15 cellular contexts compared by ENCODE assay signal in the genomic region with DNA sequence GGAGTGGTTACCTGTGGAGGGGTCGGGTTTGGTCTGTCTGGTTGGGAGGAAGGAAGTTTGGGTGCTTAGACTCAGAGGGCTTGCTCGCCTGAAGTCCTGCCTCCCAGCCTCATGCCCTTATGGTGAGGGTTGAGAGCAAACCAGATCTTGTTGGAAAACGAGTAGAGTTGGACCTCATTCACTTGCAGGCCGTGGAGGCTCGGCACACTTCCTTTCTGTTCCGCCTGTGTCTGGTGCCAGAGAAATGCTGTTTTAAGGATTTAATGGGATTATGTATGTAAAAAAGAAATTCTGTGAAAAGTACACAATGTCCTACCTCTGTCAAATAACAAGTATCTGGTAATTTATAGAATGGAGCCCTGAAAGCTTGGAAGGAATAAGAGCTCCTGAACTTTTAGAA. TPM values are rescaled to one million over a fixed set of nuclear protein-coding genes. Genes with fewer than 3 reads are reported as not detected.
DNase-seq lines count a peak whose midpoint lies in the region; ATAC-seq, FAIRE-seq and TF ChIP-seq lines count a peak whose summit lies in the region.
"Had no signal": no experiment of that assay in that cellular context is flagged by ENCODE, and none has a peak within 500 bp of the region (broad histone marks: within the 10 kb centered on the region; RNA-seq: fewer than 3 reads in every experiment).

No MANE protein-coding gene starts in this region.

- no peak overlapping the region for H3K14ac ChIP-seq in IMR-90 (replicated peaks; ENCODE audit: low read depth, low read length)

- H3K4me1 ChIP-seq in IMR-90 (ENCODE audit: control insufficient read depth, insufficient read depth, low read length) = no peaks in the 10 kb centered on the region
- H3K4me1 ChIP-seq in endothelial cell of umbilical vein (ENCODE audit: control insufficient read depth, extremely low read depth, insufficient read depth, low read length) = peaks cover 17% of the 10 kb centered on the region
- H3K4me1 ChIP-seq in hepatocyte (ENCODE audit: insufficient read depth) = peaks cover 58% of the 10 kb centered on the region
- peaks cover 28 to 94% (median 47%) of the 10 kb centered on the region in 4 donors for H3K4me1 ChIP-seq in stomach

- H2BK15ac ChIP-seq in IMR-90 (ENCODE audit: low read depth, low read length) = no peak overlapping the region

- peaks cover 3 to 7% of the 10 kb centered on the region in 2 experiments; a peak in 3 of 4 replicates for H3K79me1 ChIP-seq in IMR-90 (ENCODE audit: low read depth in 1 of 2, low read length in 2 of 2)

- dilution Hi-C loops in IMR-90 (cut with HindIII; ENCODE audit: low sequenced_read_pairs, unreplicated experiment) = no loop called here
- dilution Hi-C loops in endothelial cell of umbilical vein (cut with MboI; ENCODE audit: extremely low pct_ligation_motif_present, low sequenced_read_pairs) = loop anchor here (25.0 kb wide), 1 partner anchor 238 kb away; no protein-coding TSS in a partner anchor

- WGBS in IMR-90 (ENCODE audit: extremely low coverage in 2 of 2, insufficient read length in 1 of 2), 2 experiments = no CpG with 5 or more reads among the region's 6 CpGs
- WGBS in hepatocyte (ENCODE audit: low lambda C conversion rate, missing lambda C conversion rate) = 57% methylated on average over 6 of the region's 6 CpGs
- 12 to 31% (median 21%) methylated on average over 6 of the region's 6 CpGs for WGBS in stomach, 5 donors

- no peaks in the 10 kb centered on the region for H3K9me3 ChIP-seq in IMR-90 (ENCODE audit: control insufficient read depth, insufficient read depth, low read length)
- H3K9me3 ChIP-seq in endothelial cell of umbilical vein (replicated peaks; ENCODE audit: control insufficient read depth, insufficient read depth, low read length) = no peaks in the 10 kb centered on the region
- no peaks in the 10 kb centered on the region for H3K9me3 ChIP-seq in hepatocyte (ENCODE audit: low read depth)
- H3K9me3 ChIP-seq in stomach = no peaks in the 10 kb centered on the region

- peak overlapping the region; percentile 19 for H2AK9ac ChIP-seq in IMR-90 (replicated peaks; ENCODE audit: low read depth, low read length, poor library complexity)

- no peak for FAIRE-seq in endothelial cell of umbilical vein (lab: Jason Lieb, UNC)
- FAIRE-seq: GM12878, GM18507, RCC 7860 had no signal

- no peak overlapping the region for H3K23ac ChIP-seq in IMR-90 (ENCODE audit: low read depth, low read length)

- TF ChIP-seq POLR2A in IMR-90 (IDR thresholded peaks at IDR 0.05; ENCODE audit: low read depth, low read length) = no peak
- TF ChIP-seq POLR2A in endothelial cell of umbilical vein (IDR thresholded peaks at IDR 0.05; ENCODE audit: low read depth, low read length) = no peak
- no peak for TF ChIP-seq POLR2A in stomach (IDR thresholded peaks at IDR 0.05)

- H3K27me3 ChIP-seq in IMR-90 (ENCODE audit: control insufficient read depth, insufficient read depth, low read length) (no peaks in the 10 kb centered on the region), endothelial cell of umbilical vein (ENCODE audit: control insufficient read depth in 2 of 2, insufficient read depth in 2 of 2, low read length in 2 of 2) (no peaks in the 10 kb centered on the region), hepatocyte (no peaks in the 10 kb centered on the region), stomach (no peaks in the 10 kb centered on the region)

- H3K27ac ChIP-seq in IMR-90 (ENCODE audit: insufficient read depth, low read length) (no peak overlapping the region), endothelial cell of umbilical vein (ENCODE audit: insufficient read depth, low read depth, low read length) (no peak overlapping the region), hepatocyte (peak overlapping the region; percentile 65), stomach (peak overlapping the region in 4 of 5 donors; percentile 9 to 85 (median 72))

- no peak overlapping the region for H3K4ac ChIP-seq in IMR-90 (ENCODE audit: low read depth, low read length)

- intact Hi-C loops in IMR-90 (cut with micrococcal nuclease) = no loop called here
- intact Hi-C loops in endothelial cell of umbilical vein (cut with micrococcal nuclease) = no loop called here
- intact Hi-C loops in stomach (cut with DNase I; ENCODE audit: low total_unique reads) = no loop called here
- intact Hi-C loops in sciatic nerve (cut with DNase I) = no loop called here

- H3K79me2 ChIP-seq in endothelial cell of umbilical vein (ENCODE audit: control insufficient read depth, insufficient read depth, low read length) (peaks cover 36% of the 10 kb centered on the region), hepatocyte (peaks cover 96% of the 10 kb centered on the region)

- no peak overlapping the region for H2BK120ac ChIP-seq in IMR-90 (ENCODE audit: low read depth, low read length)

- H2AFZ ChIP-seq in IMR-90 (replicated peaks; ENCODE audit: low read length, poor library complexity) = peak overlapping the region; percentile 18
- no peak overlapping the region for H2AFZ ChIP-seq in endothelial cell of umbilical vein (ENCODE audit: low read depth, low read length)
- H2AFZ ChIP-seq in hepatocyte = no peak overlapping the region

- CTCF ChIA-PET in IMR-90 (lab: Yijun Ruan, JAX) = no interaction called here
- CTCF ChIA-PET in endothelial cell of umbilical vein (lab: Charles Lee) = interaction anchor here (0.7 kb wide), 1 partner anchor 295 kb away, joined by 3 read pairs; no protein-coding TSS in a partner anchor

- BruUV-seq in IMR-90 (replicated peaks; lab: Mats Ljungman, UMichigan) = no TSS peak
- BruUV-seq in endothelial cell of umbilical vein (replicated peaks; lab: Mats Ljungman, UMichigan) = no TSS peak

- no peak overlapping the region for H4K5ac ChIP-seq in IMR-90 (ENCODE audit: low read depth, low read length)

- no peak overlapping the region for H3K4me2 ChIP-seq in IMR-90 (ENCODE audit: low read depth, low read length)
- no peak overlapping the region for H3K4me2 ChIP-seq in endothelial cell of umbilical vein (ENCODE audit: insufficient read depth, low read length)
- peak overlapping the region; percentile 55 for H3K4me2 ChIP-seq in hepatocyte

- no peak for TF ChIP-seq CTCF in IMR-90 (conservative IDR thresholded peaks at IDR 0.05; ENCODE audit: low read depth, low read length)
- no peak for TF ChIP-seq CTCF in endothelial cell of umbilical vein (IDR thresholded peaks at IDR 0.05; ENCODE audit: extremely low read depth in 1 of 2, insufficient read depth in 1 of 2, low read depth in 1 of 2, low read length in 2 of 2)
- no peak for TF ChIP-seq CTCF in hepatocyte (IDR thresholded peaks at IDR 0.05; ENCODE audit: poor library complexity)
- no peak for TF ChIP-seq CTCF in stomach (IDR thresholded peaks at IDR 0.05)

- no peak for DNase-seq in IMR-90
- peak; percentile 11 for DNase-seq in endothelial cell of umbilical vein (ENCODE audit: low read depth, low spot score)
- DNase-seq in hepatocyte (ENCODE audit: low spot score) = no peak
- no peak for DNase-seq in stomach
- DNase-seq in sciatic nerve (ENCODE audit: low spot score) = no peak
- DNase-seq: COR-L47, H9, Kasumi-1, NCI-H1930, NCI-H510A treated with DMSO at 0.1 percent for 48 hours had no signal

- POLR2A ChIA-PET in IMR-90 (lab: Charles Lee; ENCODE audit: unreplicated experiment) (interaction anchor here (0.6 kb wide), 1 partner anchor 1390 kb away, joined by 6 read pairs; no protein-coding TSS in a partner anchor), endothelial cell of umbilical vein (lab: Charles Lee) (no interaction called here)

- no peaks in the 10 kb centered on the region for H3K9me2 ChIP-seq in hepatocyte (replicated peaks; ENCODE audit: insufficient read depth)

- H4K8ac ChIP-seq in IMR-90 (ENCODE audit: low read depth in 2 of 2, low read length in 2 of 2) = no peak overlapping the region

- no peak overlapping the region for H4K91ac ChIP-seq in IMR-90 (ENCODE audit: insufficient read depth, low read depth, low read length)

- H3K36me3 ChIP-seq in IMR-90 (ENCODE audit: control insufficient read depth, insufficient read depth, low read length) (peaks cover 7% of the 10 kb centered on the region), endothelial cell of umbilical vein (ENCODE audit: control insufficient read depth in 2 of 2, extremely low read depth in 1 of 2, insufficient read depth in 2 of 2, low read length in 2 of 2) (peaks cover 2 to 13% of the 10 kb centered on the region in 2 experiments), hepatocyte (replicated peaks; ENCODE audit: insufficient read depth, low read depth) (peaks cover 7% of the 10 kb centered on the region), stomach (peaks cover 10 to 27% (median 16%) of the 10 kb centered on the region in 4 donors)

- TF ChIP-seq RAD21 in IMR-90 (IDR thresholded peaks at IDR 0.05; ENCODE audit: low read length) = no peak

- in situ Hi-C loops in IMR-90 (cut with MboI; ENCODE audit: low sequenced_read_pairs) = no loop called here

- H3K56ac ChIP-seq in IMR-90 (ENCODE audit: extremely low read depth, insufficient read depth, low read length) = no peak overlapping the region

- no peak overlapping the region for H3K18ac ChIP-seq in IMR-90 (ENCODE audit: low read depth, low read length)

- H3K4me3 ChIP-seq in IMR-90 (ENCODE audit: insufficient read depth, low read depth, low read length) (no peak overlapping the region), endothelial cell of umbilical vein (replicated peaks in 1 of 3; ENCODE audit: insufficient read depth in 1 of 3, low read depth in 1 of 3, low read length in 3 of 3) (no peak overlapping the region), hepatocyte (no peak overlapping the region), stomach (peak overlapping the region in 1 of 4 donors; percentile 6)
- H3K4me3 ChIP-seq: GM12878 had no signal

- no peak overlapping the region for H2BK5ac ChIP-seq in IMR-90 (ENCODE audit: low read depth, low read length, poor library complexity, severe bottlenecking)

- H3K9ac ChIP-seq in IMR-90 (ENCODE audit: low read depth, low read length) = no peak overlapping the region
- H3K9ac ChIP-seq in endothelial cell of umbilical vein (replicated peaks; ENCODE audit: extremely low read depth, insufficient read depth, low read length) = no peak overlapping the region

- 0 out of 2 replicates have a peak, but pooled peaks cover 3% of the 10 kb centered on the region for H4K20me1 ChIP-seq in IMR-90 (ENCODE audit: insufficient read depth, low read length)
- H4K20me1 ChIP-seq in endothelial cell of umbilical vein (replicated peaks; ENCODE audit: control insufficient read depth, extremely low read depth, insufficient read depth, low read length) = no peaks in the 10 kb centered on the region
- peaks cover 75% of the 10 kb centered on the region for H4K20me1 ChIP-seq in hepatocyte (ENCODE audit: insufficient read depth, poor library complexity, severe bottlenecking)

- no peak overlapping the region for H2AK5ac ChIP-seq in IMR-90 (ENCODE audit: low read depth, low read length)

- ATAC-seq in IMR-90 (ENCODE audit: low read depth) (no peak), GM18873 (IDR thresholded peaks at IDR 0.05; ENCODE audit: low FRiP score, unreplicated experiment) (no peak), sciatic nerve (no peak), HG03025 (IDR thresholded peaks at IDR 0.05; ENCODE audit: low FRiP score, unreplicated experiment) (no peak)
- ATAC-seq: GM12878 had no signal

- TF ChIP-seq EP300 in stomach (IDR thresholded peaks at IDR 0.05) = no peak

- H2BK20ac ChIP-seq in IMR-90 (ENCODE audit: low read depth, low read length) = no peak overlapping the region

- H3K9me1 ChIP-seq in IMR-90 (ENCODE audit: insufficient read depth, low read length) = no peaks in the 10 kb centered on the region
- H3K9me1 ChIP-seq in endothelial cell of umbilical vein (replicated peaks; ENCODE audit: control insufficient read depth, extremely low read depth, insufficient read depth, low read length) = no peaks in the 10 kb centered on the region

RNA-seq across cellular contexts. Expression of gene GATA6, which starts 29.6 kb away (rescaled TPM):
- 2.5 and 3.3 TPM in 2 replicates for total RNA-seq in IMR-90 (2012; rRNA removed)
- polyA plus RNA-seq in IMR-90 (2012; rRNA removed) = 4.0 and 4.2 TPM in 2 replicates
- 1.8 and 5.7 TPM in 2 replicates for polyA plus RNA-seq in IMR-90 (2012; cell fraction: cytosol; rRNA removed)
- 10.4 and 10.7 TPM in 2 replicates for polyA plus RNA-seq in IMR-90 (2012; cell fraction: nucleus; rRNA removed; ENCODE audit: low replicate concordance)
- total RNA-seq in endothelial cell of umbilical vein = 14.6 and 14.9 TPM in 2 replicates
- polyA plus RNA-seq in endothelial cell of umbilical vein = 3.9 and 4.1 TPM in 2 replicates
- 3.5 and 3.7 TPM in 2 replicates for polyA plus RNA-seq in endothelial cell of umbilical vein (2011; cell fraction: cytosol; rRNA removed)
- polyA plus RNA-seq in endothelial cell of umbilical vein (2011; cell fraction: nucleus; rRNA removed) = 7.1 and 10.1 TPM in 2 replicates
- polyA plus RNA-seq in endothelial cell of umbilical vein (2012) = 5.8 and 7.2 TPM in 2 replicates
- polyA minus RNA-seq in endothelial cell of umbilical vein = 2.7 and 3.8 TPM in 2 replicates
- polyA minus RNA-seq in endothelial cell of umbilical vein (2011; cell fraction: cytosol; rRNA and poly(A)+ RNA removed) = 5.7 TPM
- 13.0 and 24.8 TPM in 2 replicates for polyA minus RNA-seq in endothelial cell of umbilical vein (2011; cell fraction: nucleus; rRNA and poly(A)+ RNA removed)
- 122 and 125 TPM in 2 replicates for total RNA-seq in hepatocyte
- polyA plus RNA-seq in hepatocyte = 116 and 128 TPM in 2 replicates
- total RNA-seq in stomach = 100 to 1,000 TPM in 3 of 5 donors, 10 to 100 TPM in 2; 71.5 to 194 (median 180) TPM
- 10 to 100 TPM; 11.9 to 37.9 (median 31.1) TPM for polyA plus RNA-seq in stomach
- total RNA-seq in sciatic nerve = 5.3 TPM
- total RNA-seq: H9 had no signal

Comparison
In these comparisons a context has a peak if more than half of its experiments do, and no peak if none do; other contexts are left out.
1. H3K27ac ChIP-seq: peak in hepatocyte (single experiment) and stomach (4 of 5); none in IMR-90 (single experiment) and endothelial cell of umbilical vein (single experiment).